Comparison of ENCODE assay signal across 8 cellular contexts in genomic region chr3:183161552-183162345, GRCh38. TPM values are rescaled to one million over a fixed set of nuclear protein-coding genes. Genes with fewer than 3 reads are reported as not detected.
DNase-seq lines count a peak whose midpoint lies in the region; ATAC-seq and TF ChIP-seq lines count a peak whose summit lies in the region.

No MANE protein-coding gene starts in this region.

- in situ Hi-C loops in gastrocnemius medialis (cut with MboI; ENCODE audit: low sequenced_read_pairs in 4 of 4), result no loop called here

- H3K36me3 ChIP-seq in gastrocnemius medialis, result no peaks in the 10 kb centered on the region

- no peak overlapping the region for H3K27ac ChIP-seq in gastrocnemius medialis

- no peak for TF ChIP-seq POLR2A in gastrocnemius medialis (IDR thresholded peaks at IDR 0.05)

- no peaks in the 10 kb centered on the region for H3K9me3 ChIP-seq in gastrocnemius medialis

- H3K27me3 Mint-ChIP-seq in T-helper 1 cell treated with Interleukin-12 subunit alpha and Interleukin-12 subunit beta and Interleukin-4 antibody, amounts not matched to agents 30 μg/mL and 1 μg/mL, for 36 hours (ENCODE audit: low read depth), result peaks cover 12% of the 10 kb centered on the region

- no peaks in the 10 kb centered on the region for H3K9me3 Mint-ChIP-seq in T-helper 1 cell treated with Interleukin-12 subunit alpha and Interleukin-12 subunit beta and Interleukin-4 antibody, amounts not matched to agents 30 μg/mL and 1 μg/mL, for 36 hours

- ATAC-seq in GM18861 (IDR thresholded peaks at IDR 0.05; ENCODE audit: unreplicated experiment), result peak; percentile 67
- peak; percentile 67 for ATAC-seq in HG02973 (IDR thresholded peaks at IDR 0.05; ENCODE audit: unreplicated experiment)
- ATAC-seq in gastrocnemius medialis, result no peak

- H3K4me1 ChIP-seq in gastrocnemius medialis, result no peaks in the 10 kb centered on the region

- TF ChIP-seq CTCF in AG09309 (IDR thresholded peaks at IDR 0.05; ENCODE audit: control insufficient read depth, insufficient read depth, low read depth, low read length, missing control alignments) (no peak), gastrocnemius medialis (IDR thresholded peaks at IDR 0.05 in 4 of 5, conservative IDR thresholded peaks at IDR 0.05 in 1 of 5) (no peak)

- DNase-seq in AG09309 (ENCODE audit: low read depth) (no peak), germinal center (ENCODE audit: low spot score) (peak; percentile 84), gastrocnemius medialis (no peak), hepatic stellate cell (ENCODE audit: low spot score) (no peak), middle frontal gyrus (ENCODE audit: extremely low spot score, low spot score) (no peak)

- intact Hi-C loops in gastrocnemius medialis (cut with DNase I; ENCODE audit: low total_unique reads), result no loop called here

- H3K4me3 ChIP-seq in AG09309 (ENCODE audit: control insufficient read depth, low read depth, low read length) (peak overlapping the region; percentile 46), gastrocnemius medialis (peak overlapping the region; percentile 58 to 65 (median 62))

- H3K4me3 Mint-ChIP-seq in T-helper 1 cell treated with Interleukin-12 subunit alpha and Interleukin-12 subunit beta and Interleukin-4 antibody, amounts not matched to agents 30 μg/mL and 1 μg/mL, for 36 hours, result peak overlapping the region; percentile 92

- H3K4me1 Mint-ChIP-seq in T-helper 1 cell treated with Interleukin-12 subunit alpha and Interleukin-12 subunit beta and Interleukin-4 antibody, amounts not matched to agents 30 μg/mL and 1 μg/mL, for 36 hours (ENCODE audit: low read depth), result peaks cover 22% of the 10 kb centered on the region

- H3K27ac Mint-ChIP-seq in T-helper 1 cell treated with Interleukin-12 subunit alpha and Interleukin-12 subunit beta and Interleukin-4 antibody, amounts not matched to agents 30 μg/mL and 1 μg/mL, for 36 hours, result peak overlapping the region; percentile 67

- peaks cover 0 to 21% (median 19%) of the 10 kb centered on the region in 3 donors for H3K27me3 ChIP-seq in gastrocnemius medialis

- peaks cover 4% of the 10 kb centered on the region for H3K36me3 Mint-ChIP-seq in T-helper 1 cell treated with Interleukin-12 subunit alpha and Interleukin-12 subunit beta and Interleukin-4 antibody, amounts not matched to agents 30 μg/mL and 1 μg/mL, for 36 hours (ENCODE audit: low read depth)

RNA-seq across cellular contexts. Expression of gene LAMP3, which starts 0.8 kb away (rescaled TPM):
- not detected for total RNA-seq in gastrocnemius medialis

Comparison
In these comparisons a context has a peak if more than half of its experiments do, and no peak if none do; other contexts are left out.
1. ATAC-seq: peak in GM18861 (single experiment) and HG02973 (single experiment); none in gastrocnemius medialis (0 of 2).